ENCODE assay signal across 8 cellular contexts in genomic region chrX:48957827-48958634, GRCh38. TPM values are rescaled to one million over a fixed set of nuclear protein-coding genes. Genes with fewer than 3 reads are reported as not detected.
DNase-seq lines count a peak whose midpoint lies in the region; TF ChIP-seq lines count a peak whose summit lies in the region.

No MANE protein-coding gene starts in this region.

- H3K27me3 Mint-ChIP-seq in nephron progenitor cell (ENCODE audit: low read depth, poor library complexity), result peaks cover 3% of the 10 kb centered on the region
- no peaks in the 10 kb centered on the region for H3K27me3 Mint-ChIP-seq in stimulated activated naive CD8-positive, alpha-beta T cell treated with anti-CD3 and anti-CD28 coated beads, Interleukin-15, Interleukin-2, amounts not matched to agents 100 ng/mL and 50 ng/mL, for 24 hours

- peaks cover 10% of the 10 kb centered on the region for H3K36me3 ChIP-seq in ES-I3 (ENCODE audit: insufficient read depth, low read length)
- H3K36me3 ChIP-seq in HAP-1 (replicated peaks), result peaks cover 27% of the 10 kb centered on the region
- peaks cover 4% of the 10 kb centered on the region for H3K36me3 ChIP-seq in MG63

- H3K36me3 Mint-ChIP-seq in nephron progenitor cell (ENCODE audit: low read depth), result peaks cover 16% of the 10 kb centered on the region
- H3K36me3 Mint-ChIP-seq in stimulated activated naive CD8-positive, alpha-beta T cell treated with anti-CD3 and anti-CD28 coated beads, Interleukin-15, Interleukin-2, amounts not matched to agents 100 ng/mL and 50 ng/mL, for 24 hours (ENCODE audit: low read depth), result peaks cover 9% of the 10 kb centered on the region

- peak overlapping the region; percentile 100 for H3K27ac Mint-ChIP-seq in nephron progenitor cell
- peak overlapping the region; percentile 100 for H3K27ac Mint-ChIP-seq in stimulated activated naive CD8-positive, alpha-beta T cell treated with anti-CD3 and anti-CD28 coated beads, Interleukin-15, Interleukin-2, amounts not matched to agents 100 ng/mL and 50 ng/mL, for 24 hours

- H3K4me3 ChIP-seq in HAP-1 (peak overlapping the region; percentile 86), MG63 (peak overlapping the region; percentile 81)

- H3K4me3 Mint-ChIP-seq in nephron progenitor cell, result peak overlapping the region; percentile 100
- peak overlapping the region; percentile 98 for H3K4me3 Mint-ChIP-seq in stimulated activated naive CD8-positive, alpha-beta T cell treated with anti-CD3 and anti-CD28 coated beads, Interleukin-15, Interleukin-2, amounts not matched to agents 100 ng/mL and 50 ng/mL, for 24 hours

- H3K4me1 ChIP-seq in ES-I3 (ENCODE audit: insufficient read depth, low read length), result peaks cover 6% of the 10 kb centered on the region
- peaks cover 11% of the 10 kb centered on the region for H3K4me1 ChIP-seq in HAP-1

- DNase-seq in HAP-1 (ENCODE audit: low spot score in 2 of 2) (peak; percentile 99), MG63 (peak; percentile 97), SHP77 (lab: John Stamatoyannopoulos, UW) (peak; percentile 87 to 93), activated gamma-delta T cell (lab: John Stamatoyannopoulos, UW) (peak; percentile 89), fibroblast of the conjunctiva (ENCODE audit: low read depth) (peak; percentile 97), nephron progenitor cell (peak; percentile 88)

- peaks cover 47% of the 10 kb centered on the region for H3K9me3 Mint-ChIP-seq in nephron progenitor cell
- H3K9me3 Mint-ChIP-seq in stimulated activated naive CD8-positive, alpha-beta T cell treated with anti-CD3 and anti-CD28 coated beads, Interleukin-15, Interleukin-2, amounts not matched to agents 100 ng/mL and 50 ng/mL, for 24 hours, result no peaks in the 10 kb centered on the region

- no peaks in the 10 kb centered on the region for H3K27me3 ChIP-seq in HAP-1 (ENCODE audit: low read depth)
- no peaks in the 10 kb centered on the region for H3K27me3 ChIP-seq in MG63

- no peaks in the 10 kb centered on the region for H3K9me3 ChIP-seq in ES-I3 (ENCODE audit: control insufficient read depth, insufficient read depth, low read length)
- H3K9me3 ChIP-seq in HAP-1, result no peaks in the 10 kb centered on the region
- no peaks in the 10 kb centered on the region for H3K9me3 ChIP-seq in MG63

- peak overlapping the region; percentile 81 for H3K9ac ChIP-seq in ES-I3 (ENCODE audit: low read depth, low read length)

- peaks cover 58% of the 10 kb centered on the region for H3K4me1 Mint-ChIP-seq in nephron progenitor cell
- peaks cover 47% of the 10 kb centered on the region for H3K4me1 Mint-ChIP-seq in stimulated activated naive CD8-positive, alpha-beta T cell treated with anti-CD3 and anti-CD28 coated beads, Interleukin-15, Interleukin-2, amounts not matched to agents 100 ng/mL and 50 ng/mL, for 24 hours (ENCODE audit: low read depth)

- TF ChIP-seq CTCF in nephron progenitor cell (IDR thresholded peaks at IDR 0.05), result no peak

- in situ Hi-C loops in HAP-1 (cut with MboI; ENCODE audit: low sequenced_read_pairs), result no loop called here

RNA-seq across cellular contexts. Expression of gene OTUD5, which starts 0.6 kb away (rescaled TPM):
- total RNA-seq in MG63 (2014; rRNA removed; shearing (Covaris generic); ENCODE audit: low replicate concordance), result 21.9 and 27.4 TPM in 2 replicates

RNA-seq across cellular contexts. Expression of gene KCND1, which starts 13.6 kb away (rescaled TPM):
- total RNA-seq in MG63 (2014; rRNA removed; shearing (Covaris generic); ENCODE audit: low replicate concordance), result 0.23 TPM in 1 of 2 replicates, not detected in the other

RNA-seq across cellular contexts. Expression of gene PIM2, which starts 39.2 kb away (rescaled TPM):
- 1.6 and 1.9 TPM in 2 replicates for total RNA-seq in MG63 (2014; rRNA removed; shearing (Covaris generic); ENCODE audit: low replicate concordance)

RNA-seq across cellular contexts. Expression of gene GRIPAP1, which starts 44.0 kb away (rescaled TPM):
- total RNA-seq in MG63 (2014; rRNA removed; shearing (Covaris generic); ENCODE audit: low replicate concordance), result 15.7 and 20.3 TPM in 2 replicates

RNA-seq across cellular contexts. Expression of gene SLC35A2, which starts 46.6 kb away (rescaled TPM):
- total RNA-seq in MG63 (2014; rRNA removed; shearing (Covaris generic); ENCODE audit: low replicate concordance), result 16.6 and 25.9 TPM in 2 replicates

Comparison
In these comparisons a context has a peak if more than half of its experiments do, and no peak if none do; other contexts are left out.
1. Peak in every context shown above with its lines: DNase-seq and H3K4me3 ChIP-seq.